ENCODE assay signal across 1 cellular context in the genomic region with DNA sequence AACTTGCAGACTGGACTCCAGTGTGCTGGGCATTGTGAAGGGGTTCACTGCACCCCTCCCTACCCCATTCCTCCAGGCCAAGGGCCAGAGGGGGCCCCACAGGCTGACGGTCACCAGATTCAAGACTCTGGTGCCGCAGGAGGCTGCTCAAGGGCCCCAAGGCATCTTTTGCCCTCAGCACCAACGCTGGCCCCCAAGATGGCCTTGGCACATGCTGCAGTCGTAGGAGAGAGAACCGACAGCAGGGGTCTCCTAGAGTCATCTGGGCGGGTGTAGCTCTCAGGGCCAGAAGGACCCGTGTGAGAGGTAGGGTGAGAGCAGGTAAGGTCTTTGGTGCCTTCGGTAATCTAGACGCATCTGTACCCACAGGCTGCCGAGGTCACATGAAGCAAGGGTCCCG.
TF ChIP-seq lines count a peak whose summit lies in the region.

No MANE protein-coding gene starts in this region.

TF ChIP-seq in HepG2, 621 proteins besides CTCF, POLR2A, EP300 and RAD21:
- TF ChIP-seq STAG1 (CRISPR knock-in tag; IDR thresholded peaks at IDR 0.05), result peak; percentile 34
- TF ChIP-seq, protein P1, sequence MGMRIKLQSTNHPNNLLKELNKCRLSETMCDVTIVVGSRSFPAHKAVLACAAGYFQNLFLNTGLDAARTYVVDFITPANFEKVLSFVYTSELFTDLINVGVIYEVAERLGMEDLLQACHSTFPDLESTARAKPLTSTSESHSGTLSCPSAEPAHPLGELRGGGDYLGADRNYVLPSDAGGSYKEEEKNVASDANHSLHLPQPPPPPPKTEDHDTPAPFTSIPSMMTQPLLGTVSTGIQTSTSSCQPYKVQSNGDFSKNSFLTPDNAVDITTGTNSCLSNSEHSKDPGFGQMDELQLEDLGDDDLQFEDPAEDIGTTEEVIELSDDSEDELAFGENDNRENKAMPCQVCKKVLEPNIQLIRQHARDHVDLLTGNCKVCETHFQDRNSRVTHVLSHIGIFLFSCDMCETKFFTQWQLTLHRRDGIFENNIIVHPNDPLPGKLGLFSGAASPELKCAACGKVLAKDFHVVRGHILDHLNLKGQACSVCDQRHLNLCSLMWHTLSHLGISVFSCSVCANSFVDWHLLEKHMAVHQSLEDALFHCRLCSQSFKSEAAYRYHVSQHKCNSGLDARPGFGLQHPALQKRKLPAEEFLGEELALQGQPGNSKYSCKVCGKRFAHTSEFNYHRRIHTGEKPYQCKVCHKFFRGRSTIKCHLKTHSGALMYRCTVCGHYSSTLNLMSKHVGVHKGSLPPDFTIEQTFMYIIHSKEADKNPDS (CRISPR knock-in tag; IDR thresholded peaks at IDR 0.05), result no peak
- TF ChIP-seq NPAS2 (CRISPR knock-in tag; IDR thresholded peaks at IDR 0.05; ENCODE audit: borderline replicate concordance), result no peak
- TF ChIP-seq SMC3 (IDR thresholded peaks at IDR 0.05; ENCODE audit: low read length), result 0 out of 2 replicates have a peak, but pooled peaks have one; percentile 7
- no peak for TF ChIP-seq ZNF672 (CRISPR knock-in tag; IDR thresholded peaks at IDR 0.05)
